Comparison of ENCODE assay signal across 11 cellular contexts in genomic region chr10:47025540-47026300, GRCh38.
DNase-seq lines count a peak whose midpoint lies in the region; TF ChIP-seq lines count a peak whose summit lies in the region.
"Had no signal": no experiment of that assay in that cellular context is flagged by ENCODE, and none has a peak within 500 bp of the region (broad histone marks: within the 10 kb centered on the region; RNA-seq: fewer than 3 reads in every experiment).

No MANE protein-coding gene starts in this region.

- peak; percentile 20 for DNase-seq in activated T-cell treated with anti-CD3 and anti-CD28 coated beads, Interleukin-2, amount 50 U/mL, for 24 hours
- no peak for DNase-seq in activated T-cell treated with anti-CD3 and anti-CD28 coated beads, Interleukin-2, amount 50 U/mL, for 1 hour
- DNase-seq in activated CD8-positive, alpha-beta memory T cell treated with anti-CD3 and anti-CD28 coated beads, Interleukin-2, amount 50 U/mL, for 48 hours, result peak; percentile 36
- peak; percentile 76 for DNase-seq in hepatic stellate cell (ENCODE audit: low spot score)
- DNase-seq in tibial artery, result peak; percentile 72 to 79
- no peak for DNase-seq in NCI-H2171 (lab: John Stamatoyannopoulos, UW)
- DNase-seq in epidermal melanocyte (ENCODE audit: insufficient read length, low spot score), result no peak
- DNase-seq in foreskin melanocyte, result no peak
- DNase-seq: activated CD4-positive, alpha-beta T cell treated with anti-CD3 and anti-CD28 coated beads for 48 hours; natural killer cell had no signal

- intact Hi-C loops in tibial artery (cut with DNase I; ENCODE audit: low total_unique reads), result loop anchor here (2.0 kb wide), 1 partner anchor 287 kb away; no protein-coding TSS in a partner anchor

- no peaks in the 10 kb centered on the region for H3K27me3 ChIP-seq in tibial artery

- H3K27me3 Mint-ChIP-seq in activated T-cell treated with anti-CD3 and anti-CD28 coated beads, Interleukin-2, amount 50 U/mL, for 24 hours, result peaks cover 7% of the 10 kb centered on the region

- peaks cover 0 to 5% (median 0%) of the 10 kb centered on the region in 4 donors for H3K4me1 ChIP-seq in tibial artery

- no peaks in the 10 kb centered on the region for H3K36me3 ChIP-seq in tibial artery

- no peak for TF ChIP-seq CTCF in tibial artery (IDR thresholded peaks at IDR 0.05)

- no peak overlapping the region for H3K4me3 Mint-ChIP-seq in activated T-cell treated with anti-CD3 and anti-CD28 coated beads, Interleukin-2, amount 50 U/mL, for 24 hours
- H3K4me3 Mint-ChIP-seq: activated naive CD8-positive, alpha-beta T cell treated with anti-CD3 and anti-CD28 coated beads, Interleukin-2, amount 10 ng/mL, durations not matched to agents 7 days and 5 days; natural killer cell had no signal

- H3K36me3 Mint-ChIP-seq in activated T-cell treated with anti-CD3 and anti-CD28 coated beads, Interleukin-2, amount 50 U/mL, for 24 hours (ENCODE audit: low read depth), result no peaks in the 10 kb centered on the region
- H3K36me3 Mint-ChIP-seq: activated naive CD8-positive, alpha-beta T cell treated with anti-CD3 and anti-CD28 coated beads, Interleukin-2, amount 10 ng/mL, durations not matched to agents 7 days and 5 days; natural killer cell had no signal

- H3K27ac ChIP-seq in tibial artery, result no peak overlapping the region

- no peak overlapping the region for H3K27ac Mint-ChIP-seq in activated T-cell treated with anti-CD3 and anti-CD28 coated beads, Interleukin-2, amount 50 U/mL, for 24 hours
- H3K27ac Mint-ChIP-seq: activated naive CD8-positive, alpha-beta T cell treated with anti-CD3 and anti-CD28 coated beads, Interleukin-2, amount 10 ng/mL, durations not matched to agents 7 days and 5 days; natural killer cell had no signal

- H3K4me3 ChIP-seq in tibial artery, result no peak overlapping the region

- H3K9me3 Mint-ChIP-seq in activated T-cell treated with anti-CD3 and anti-CD28 coated beads, Interleukin-2, amount 50 U/mL, for 24 hours, result no peaks in the 10 kb centered on the region
- H3K9me3 Mint-ChIP-seq: activated naive CD8-positive, alpha-beta T cell treated with anti-CD3 and anti-CD28 coated beads, Interleukin-2, amount 10 ng/mL, durations not matched to agents 7 days and 5 days had no signal

- peaks cover 3% of the 10 kb centered on the region for H3K4me1 Mint-ChIP-seq in activated T-cell treated with anti-CD3 and anti-CD28 coated beads, Interleukin-2, amount 50 U/mL, for 24 hours (ENCODE audit: low read depth)

- H3K9me3 ChIP-seq in tibial artery, result no peaks in the 10 kb centered on the region

Comparison
In these comparisons a context has a peak if more than half of its experiments do, and no peak if none do; other contexts are left out.
1. DNase-seq: peak in activated T-cell treated with anti-CD3 and anti-CD28 coated beads, Interleukin-2, amount 50 U/mL, for 24 hours (single experiment), activated CD8-positive, alpha-beta memory T cell treated with anti-CD3 and anti-CD28 coated beads, Interleukin-2, amount 50 U/mL, for 48 hours (single experiment), hepatic stellate cell (single experiment) and tibial artery (2 of 2); none in activated T-cell treated with anti-CD3 and anti-CD28 coated beads, Interleukin-2, amount 50 U/mL, for 1 hour (single experiment), NCI-H2171 (single experiment), epidermal melanocyte (single experiment) and foreskin melanocyte (single experiment).